ENCODE assay signal across 1 cellular context in the genomic region with DNA sequence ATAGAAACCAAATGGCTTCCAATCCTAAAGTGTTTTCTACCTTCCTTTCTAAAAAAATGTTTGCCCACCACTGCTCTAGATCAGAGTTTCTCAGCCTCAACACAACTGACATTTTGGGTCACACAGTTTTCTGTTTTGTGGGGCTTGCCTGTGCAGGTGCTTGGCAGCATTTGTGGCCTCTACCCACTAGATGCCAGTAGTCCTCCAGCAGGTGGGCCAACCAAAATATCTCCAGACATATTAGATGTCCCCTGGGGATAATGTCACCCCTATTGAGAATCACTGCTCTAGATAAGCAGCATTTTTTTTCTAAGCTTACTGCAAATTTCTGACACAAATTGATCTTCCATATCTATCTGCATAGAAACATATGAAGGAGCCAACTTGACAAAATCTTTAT.
TF ChIP-seq lines count a peak whose summit lies in the region.

No MANE protein-coding gene starts in this region.

TF ChIP-seq in H1, 55 proteins besides CTCF, POLR2A, EP300 and RAD21 (continued from another document):
- TF ChIP-seq NRF1 (IDR thresholded peaks at IDR 0.05; ENCODE audit: low read depth, low read length) (no peak), PHF8 (conservative IDR thresholded peaks at IDR 0.05; ENCODE audit: low read depth, low read length) (no peak), POLR2AphosphoS5 (IDR thresholded peaks at IDR 0.05; ENCODE audit: low read depth, low read length) (no peak), HDAC2 (IDR thresholded peaks at IDR 0.05; ENCODE audit: borderline replicate concordance in 1 of 2, low read depth in 2 of 2, low read length in 2 of 2) (no peak), GABPA (IDR thresholded peaks at IDR 0.05; ENCODE audit: borderline replicate concordance, insufficient read depth, low read length) (no peak), ZNF274 (IDR thresholded peaks at IDR 0.05; ENCODE audit: borderline replicate concordance, extremely low read depth, low read length) (no peak), SIRT6 (IDR thresholded peaks at IDR 0.05; ENCODE audit: low read length) (no peak), POU5F1 (IDR thresholded peaks at IDR 0.05; ENCODE audit: low read depth, low read length) (no peak)
